In genomic region chr1:221439008-221439733, GRCh38 we compare ENCODE assay signal across 9 cellular contexts.
DNase-seq lines count a peak whose midpoint lies in the region; ATAC-seq, FAIRE-seq and TF ChIP-seq lines count a peak whose summit lies in the region.
"Had no signal": no experiment of that assay in that cellular context is flagged by ENCODE, and none has a peak within 500 bp of the region (broad histone marks: within the 10 kb centered on the region; RNA-seq: fewer than 3 reads in every experiment).

No MANE protein-coding gene starts in this region.

- peak overlapping the region; percentile 96 for H3K27ac ChIP-seq in epithelial cell of prostate
- H3K27ac ChIP-seq in small intestine (ENCODE audit: low read depth in 1 of 2, low read length in 1 of 2), result no peak overlapping the region

- H3K27me3 ChIP-seq in BE2C (no peaks in the 10 kb centered on the region), small intestine (ENCODE audit: control insufficient read depth in 2 of 2, insufficient read depth in 2 of 2, low read length in 2 of 2) (no peaks in the 10 kb centered on the region)

- no peak for FAIRE-seq in small intestine (lab: Jason Lieb, UNC)

- 56 to 61% (median 59%) methylated on average over 4 of the region's 4 CpGs for WGBS in small intestine, 3 donors

- H3K4me1 ChIP-seq in BE2C (no peaks in the 10 kb centered on the region), small intestine (ENCODE audit: control insufficient read depth in 2 of 2, insufficient read depth in 1 of 2, low read depth in 1 of 2, low read length in 1 of 2) (no peaks in the 10 kb centered on the region)

- no peak for TF ChIP-seq CTCF in BE2C (IDR thresholded peaks at IDR 0.05; ENCODE audit: low read depth, low read length)

- no peaks in the 10 kb centered on the region for H3K36me3 ChIP-seq in BE2C
- no peaks in the 10 kb centered on the region for H3K36me3 ChIP-seq in small intestine (ENCODE audit: control insufficient read depth in 2 of 2, insufficient read depth in 2 of 2, low read length in 2 of 2)

- H3K4me3 ChIP-seq in BE2C (ENCODE audit: low read depth, low read length), result no peak overlapping the region
- no peak overlapping the region for H3K4me3 ChIP-seq in small intestine (ENCODE audit: low read depth in 1 of 2, low read length in 2 of 2)
- H3K4me3 ChIP-seq: lung had no signal

- no peaks in the 10 kb centered on the region for H3K9me3 ChIP-seq in BE2C
- no peaks in the 10 kb centered on the region for H3K9me3 ChIP-seq in small intestine (ENCODE audit: control insufficient read depth, low read depth)

- DNase-seq in BE2C (peak; percentile 18), epithelial cell of prostate (ENCODE audit: low read depth, low spot score) (peak; percentile 96), SKM-1 treated with dmso at 0.1 percent for 144 hours (lab: John Stamatoyannopoulos, UW; ENCODE audit: unreplicated experiment) (no peak), small intestine (no peak)
- DNase-seq in activated CD4-positive, alpha-beta T cell treated with anti-CD3 and anti-CD28 coated beads for 48 hours, result peak; percentile 78
- peak; percentile 52 for DNase-seq in stimulated activated CD4-positive, alpha-beta T cell treated with anti-CD3 and anti-CD28 coated beads, Interleukin-2, amount 100 ng/mL, for 4 hours (ENCODE audit: low read depth)

- peak; percentile 92 for ATAC-seq in GM19463 (IDR thresholded peaks at IDR 0.05; ENCODE audit: unreplicated experiment)
- ATAC-seq in HG03565 (IDR thresholded peaks at IDR 0.05; ENCODE audit: unreplicated experiment), result peak; percentile 94

Comparison
In these comparisons a context has a peak if more than half of its experiments do, and no peak if none do; other contexts are left out.
1. DNase-seq: peak in BE2C (single experiment), activated CD4-positive, alpha-beta T cell treated with anti-CD3 and anti-CD28 coated beads for 48 hours (single experiment), epithelial cell of prostate (single experiment) and stimulated activated CD4-positive, alpha-beta T cell treated with anti-CD3 and anti-CD28 coated beads, Interleukin-2, amount 100 ng/mL, for 4 hours (single experiment); none in SKM-1 treated with dmso at 0.1 percent for 144 hours (single experiment) and small intestine (single experiment).